1 cellular context compared by ENCODE assay signal in genomic region chr17:17171991-17172939, GRCh38.
TF ChIP-seq lines count a peak whose summit lies in the region.

No MANE protein-coding gene starts in this region.

TF ChIP-seq in GM23338, 12 proteins besides CTCF, POLR2A, EP300 and RAD21 (continued from another document):
- TF ChIP-seq ZNF462 (CRISPR knock-in tag; IDR thresholded peaks at IDR 0.05) = no peak
- no peak for TF ChIP-seq REST (IDR thresholded peaks at IDR 0.05; ENCODE audit: unreplicated experiment)
- no peak for TF ChIP-seq EZH2 (IDR thresholded peaks at IDR 0.05; ENCODE audit: low read depth, unreplicated experiment)
- TF ChIP-seq ZNF114 (CRISPR knock-in tag; IDR thresholded peaks at IDR 0.05) = no peak
- no peak for TF ChIP-seq POLR2AphosphoS5 (IDR thresholded peaks at IDR 0.05; ENCODE audit: low read depth)
- TF ChIP-seq JUNB (IDR thresholded peaks at IDR 0.05; ENCODE audit: unreplicated experiment) = no peak
- no peak for TF ChIP-seq CREB1 (CRISPR knock-in tag; IDR thresholded peaks at IDR 0.05; ENCODE audit: low read depth)
- no peak for TF ChIP-seq EZH2phosphoT487 (IDR thresholded peaks at IDR 0.05; ENCODE audit: unreplicated experiment)
